ENCODE assay signal across 10 cellular contexts in genomic region chr6:8939615-8940014, GRCh38.
DNase-seq lines count a peak whose midpoint lies in the region; ATAC-seq and TF ChIP-seq lines count a peak whose summit lies in the region.
"Had no signal": no experiment of that assay in that cellular context is flagged by ENCODE, and none has a peak within 500 bp of the region (broad histone marks: within the 10 kb centered on the region; RNA-seq: fewer than 3 reads in every experiment).

No MANE protein-coding gene starts in this region.

- no peaks in the 10 kb centered on the region for H3K9me3 ChIP-seq in MM.1S (replicated peaks; ENCODE audit: insufficient read depth, low read length)
- H3K9me3 ChIP-seq: neutrophil had no signal

- peak overlapping the region; percentile 31 for H3K27ac Mint-ChIP-seq in neural crest cell (ENCODE audit: unreplicated experiment)
- H3K27ac Mint-ChIP-seq in activated CD8-positive, alpha-beta T cell treated with anti-CD3 and anti-CD28 coated beads for 36 hours = no peak overlapping the region
- H3K27ac Mint-ChIP-seq: CD4-positive, alpha-beta memory T cell had no signal

- no peaks in the 10 kb centered on the region for H3K27me3 Mint-ChIP-seq in neural crest cell (ENCODE audit: low read depth)
- peaks cover 2% of the 10 kb centered on the region for H3K27me3 Mint-ChIP-seq in activated CD8-positive, alpha-beta T cell treated with anti-CD3 and anti-CD28 coated beads for 36 hours
- H3K27me3 Mint-ChIP-seq: CD4-positive, alpha-beta memory T cell had no signal

- TF ChIP-seq CTCF in MM.1S (IDR thresholded peaks at IDR 0.05; ENCODE audit: low read length) (no peak), neural crest cell (conservative IDR thresholded peaks at IDR 0.05) (no peak)
- TF ChIP-seq CTCF in activated CD8-positive, alpha-beta T cell treated with anti-CD3 and anti-CD28 coated beads for 36 hours (IDR thresholded peaks at IDR 0.05) = no peak

- H3K9me2 ChIP-seq in MM.1S (replicated peaks; ENCODE audit: insufficient read depth, low read length) = no peaks in the 10 kb centered on the region

- no peaks in the 10 kb centered on the region for H4K20me1 ChIP-seq in MM.1S (ENCODE audit: insufficient read depth, low read length)

- no peaks in the 10 kb centered on the region for H3F3A ChIP-seq in MM.1S (ENCODE audit: insufficient read depth, low read length)

- no peak overlapping the region for H3K9ac ChIP-seq in MM.1S (ENCODE audit: low read length)

- no peak overlapping the region for H3K27ac ChIP-seq in MM.1S (ENCODE audit: low read length)
- H3K27ac ChIP-seq: neutrophil had no signal

- CTCF ChIA-PET in activated CD8-positive, alpha-beta T cell treated with anti-CD3 and anti-CD28 coated beads for 36 hours (lab: Charles Lee) = no interaction called here

- H3K4me3 Mint-ChIP-seq in neural crest cell = no peak overlapping the region
- H3K4me3 Mint-ChIP-seq in activated CD8-positive, alpha-beta T cell treated with anti-CD3 and anti-CD28 coated beads for 36 hours = no peak overlapping the region
- H3K4me3 Mint-ChIP-seq: CD4-positive, alpha-beta memory T cell had no signal

- peak; percentile 27 for DNase-seq in ELR (ENCODE audit: low read depth)
- peak; percentile 25 for DNase-seq in MM.1S
- DNase-seq in neural crest cell (ENCODE audit: low read depth, low spot score) = no peak
- no peak for DNase-seq in AML-193 (lab: John Stamatoyannopoulos, UW)
- DNase-seq in stimulated activated CD4-positive, alpha-beta T cell treated with anti-CD3 and anti-CD28 coated beads, Interleukin-15, amount 100 ng/mL, for 24 hours = no peak
- no peak for DNase-seq in activated CD8-positive, alpha-beta T cell treated with anti-CD3 and anti-CD28 coated beads for 36 hours
- DNase-seq in epidermal melanocyte (ENCODE audit: insufficient read length, low spot score) = no peak
- DNase-seq: CD4-positive, alpha-beta memory T cell had no signal

- peaks cover 4% of the 10 kb centered on the region for H3K4me1 Mint-ChIP-seq in neural crest cell
- H3K4me1 Mint-ChIP-seq in activated CD8-positive, alpha-beta T cell treated with anti-CD3 and anti-CD28 coated beads for 36 hours (ENCODE audit: low read depth) = no peaks in the 10 kb centered on the region
- H3K4me1 Mint-ChIP-seq: CD4-positive, alpha-beta memory T cell had no signal

- H3K79me2 ChIP-seq in MM.1S (ENCODE audit: low read length) = no peaks in the 10 kb centered on the region

- H3K36me3 Mint-ChIP-seq in neural crest cell (ENCODE audit: low read depth) = no peaks in the 10 kb centered on the region
- no peaks in the 10 kb centered on the region for H3K36me3 Mint-ChIP-seq in activated CD8-positive, alpha-beta T cell treated with anti-CD3 and anti-CD28 coated beads for 36 hours (ENCODE audit: low read depth)
- H3K36me3 Mint-ChIP-seq: CD4-positive, alpha-beta memory T cell had no signal

- peaks cover 3% of the 10 kb centered on the region for H3K9me3 Mint-ChIP-seq in neural crest cell
- H3K9me3 Mint-ChIP-seq in activated CD8-positive, alpha-beta T cell treated with anti-CD3 and anti-CD28 coated beads for 36 hours = no peaks in the 10 kb centered on the region

- ATAC-seq in activated CD8-positive, alpha-beta T cell treated with anti-CD3 and anti-CD28 coated beads for 36 hours = no peak

- intact Hi-C loops in activated CD8-positive, alpha-beta T cell treated with anti-CD3 and anti-CD28 coated beads for 36 hours (cut with micrococcal nuclease) = no loop called here

- no peaks in the 10 kb centered on the region for H3K4me1 ChIP-seq in MM.1S (ENCODE audit: low read length)

- peak overlapping the region; percentile 23; the same call in 1 of the 2 replicates for H3K4me2 ChIP-seq in MM.1S (ENCODE audit: low read depth, low read length)

- POLR2A ChIA-PET in activated CD8-positive, alpha-beta T cell treated with anti-CD3 and anti-CD28 coated beads for 36 hours (lab: Charles Lee) = no interaction called here

- no peaks in the 10 kb centered on the region for H3K36me3 ChIP-seq in MM.1S (replicated peaks; ENCODE audit: insufficient read depth, low read length)
- H3K36me3 ChIP-seq: neutrophil had no signal

- H2AFZ ChIP-seq in MM.1S (ENCODE audit: low read length) = 0 out of 2 replicates have a peak overlapping the region, but pooled peaks have one; percentile 46

- no peaks in the 10 kb centered on the region for H3K27me3 ChIP-seq in MM.1S (replicated peaks; ENCODE audit: insufficient read depth, low read length)
- H3K27me3 ChIP-seq: neutrophil had no signal

- H3K4me3 ChIP-seq in MM.1S (ENCODE audit: low read length) = no peak overlapping the region

TF ChIP-seq in PFSK-1, 5 proteins besides CTCF, POLR2A, EP300 and RAD21:
- TF ChIP-seq POLR2AphosphoS5 (IDR thresholded peaks at IDR 0.05; ENCODE audit: low read depth, low read length) = no peak
- peak; percentile 58; the same call in 1 of the 2 replicates for TF ChIP-seq SIN3A (IDR thresholded peaks at IDR 0.05; ENCODE audit: borderline replicate concordance, insufficient read depth, low read length)
- peak; percentile 57 for TF ChIP-seq FOXP2 (optimal IDR thresholded peaks at IDR 0.05; ENCODE audit: borderline replicate concordance, extremely low read depth, extremely low read length, insufficient read depth)
- no peak for TF ChIP-seq TAF1 (IDR thresholded peaks at IDR 0.05; ENCODE audit: borderline replicate concordance, insufficient read depth, low read length)
- peak in 1 of 2 experiments; percentile 69; a peak in 1 of 4 replicates for TF ChIP-seq REST (IDR thresholded peaks at IDR 0.05; ENCODE audit: insufficient read depth in 1 of 2, low read depth in 2 of 2, low read length in 2 of 2)
TF ChIP-seq in PFSK-1: peak in this region for 3.

Comparison
In these comparisons a context has a peak if more than half of its experiments do, and no peak if none do; other contexts are left out.
1. DNase-seq: peak in ELR (single experiment) and MM.1S (single experiment); none in neural crest cell (single experiment), AML-193 (0 of 2), stimulated activated CD4-positive, alpha-beta T cell treated with anti-CD3 and anti-CD28 coated beads, Interleukin-15, amount 100 ng/mL, for 24 hours (single experiment), activated CD8-positive, alpha-beta T cell treated with anti-CD3 and anti-CD28 coated beads for 36 hours (single experiment) and epidermal melanocyte (single experiment).